Comparison of ENCODE assay signal across 9 cellular contexts in genomic region chr1:31765041-31765467, GRCh38. TPM values are rescaled to one million over a fixed set of nuclear protein-coding genes. Genes with fewer than 3 reads are reported as not detected.
DNase-seq lines count a peak whose midpoint lies in the region; ATAC-seq and TF ChIP-seq lines count a peak whose summit lies in the region.
"Had no signal": no experiment of that assay in that cellular context is flagged by ENCODE, and none has a peak within 500 bp of the region (broad histone marks: within the 10 kb centered on the region; RNA-seq: fewer than 3 reads in every experiment).

No MANE protein-coding gene starts in this region.

- TF ChIP-seq POLR2A in vagina (IDR thresholded peaks at IDR 0.05), result no peak

- H4K20me1 ChIP-seq in Loucy (ENCODE audit: insufficient read depth, low read length, poor library complexity, severe bottlenecking), result peaks cover 6% of the 10 kb centered on the region

- intact Hi-C loops in vagina (cut with DNase I), result loop anchor here (1.0 kb wide), 1 partner anchor 201 kb away; no protein-coding TSS in a partner anchor

- no peak overlapping the region for H3K9ac ChIP-seq in Loucy (ENCODE audit: low read depth, low read length, poor library complexity, severe bottlenecking)
- H3K9ac ChIP-seq in mesendoderm (ENCODE audit: low read length), result no peak overlapping the region

- no peak overlapping the region for H2BK15ac ChIP-seq in mesendoderm (replicated peaks; ENCODE audit: low read depth)

- peak overlapping the region; percentile 44 for H3K4me2 ChIP-seq in Loucy (ENCODE audit: low read depth, low read length, poor library complexity, severe bottlenecking)
- no peak overlapping the region for H3K4me2 ChIP-seq in mesendoderm (ENCODE audit: low read length)

- no peak for ATAC-seq in HG02610 (IDR thresholded peaks at IDR 0.05; ENCODE audit: unreplicated experiment)

- H2BK5ac ChIP-seq in mesendoderm (ENCODE audit: low read length), result no peak overlapping the region

- H3K79me1 ChIP-seq in mesendoderm (ENCODE audit: low read length), result no peaks in the 10 kb centered on the region

- TF ChIP-seq CTCF in Loucy (conservative IDR thresholded peaks at IDR 0.05; ENCODE audit: low read length) (peak; percentile 69), vagina (IDR thresholded peaks at IDR 0.05) (no peak)

- no peaks in the 10 kb centered on the region for H3K9me2 ChIP-seq in Loucy (replicated peaks; ENCODE audit: low read depth, low read length)

- no peak overlapping the region for H3K4ac ChIP-seq in mesendoderm (ENCODE audit: low read depth, low read length)

- H3K27me3 ChIP-seq in Loucy (ENCODE audit: insufficient read depth, low read length, poor library complexity, severe bottlenecking) (no peaks in the 10 kb centered on the region), mesendoderm (ENCODE audit: insufficient read depth, low read length, poor library complexity) (no peaks in the 10 kb centered on the region), vagina (no peaks in the 10 kb centered on the region)

- H3K56ac ChIP-seq in mesendoderm (ENCODE audit: low read length), result no peak overlapping the region

- no peaks in the 10 kb centered on the region for H3F3A ChIP-seq in Loucy (ENCODE audit: low read depth)

- no peaks in the 10 kb centered on the region for H3K36me3 ChIP-seq in Loucy (ENCODE audit: insufficient read depth, low read length)
- no peaks in the 10 kb centered on the region for H3K36me3 ChIP-seq in mesendoderm (ENCODE audit: control insufficient read depth, insufficient read depth, low read length)
- H3K36me3 ChIP-seq in vagina, result no peaks in the 10 kb centered on the region
- H3K36me3 ChIP-seq: pancreas had no signal

- no CpG with 5 or more reads among the region's 5 CpGs for WGBS in mesendoderm (ENCODE audit: extremely low coverage, insufficient coverage, low lambda C conversion rate)

- no peak overlapping the region for H3K27ac ChIP-seq in mesendoderm (ENCODE audit: low read depth, low read length)
- H3K27ac ChIP-seq in vagina, result no peak overlapping the region
- H3K27ac ChIP-seq: pancreas had no signal

- H3K9me3 ChIP-seq in Loucy (ENCODE audit: insufficient read depth, low read depth, low read length) (no peaks in the 10 kb centered on the region), vagina (no peaks in the 10 kb centered on the region)
- H3K9me3 ChIP-seq: pancreas had no signal

- H2AK5ac ChIP-seq in mesendoderm (ENCODE audit: low read length), result no peak overlapping the region

- DNase-seq in NCI-H1417 (lab: John Stamatoyannopoulos, UW) (peak; percentile 33 to 81 (median 59)), NCI-H1417 treated with DMSO at 0.1 percent for 48 hours (lab: John Stamatoyannopoulos, UW) (no peak), mesendoderm (peak; percentile 59), vagina (ENCODE audit: extremely low spot score in 2 of 2) (no peak), putamen (ENCODE audit: low spot score) (no peak)
- DNase-seq in activated T-cell treated with anti-CD3 and anti-CD28 coated beads, Interleukin-2, amount 50 U/mL, for 48 hours, result peak; percentile 50 to 55

- no peak overlapping the region for H3K18ac ChIP-seq in mesendoderm (ENCODE audit: low read length)

- H2BK120ac ChIP-seq in mesendoderm (ENCODE audit: low read depth, low read length), result no peak overlapping the region

- H4K5ac ChIP-seq in mesendoderm (ENCODE audit: low read length), result no peak overlapping the region

- no peak overlapping the region for H3K23ac ChIP-seq in mesendoderm (ENCODE audit: low read length)

- H3K79me2 ChIP-seq in Loucy (ENCODE audit: insufficient read depth, low read length) (no peaks in the 10 kb centered on the region), mesendoderm (ENCODE audit: control insufficient read depth, insufficient read depth, low read length) (no peaks in the 10 kb centered on the region)

- H2AFZ ChIP-seq in Loucy (ENCODE audit: low read length), result 0 out of 2 replicates have a peak overlapping the region, but pooled peaks have one; percentile 17

- no peak overlapping the region for H4K8ac ChIP-seq in mesendoderm (ENCODE audit: low read depth, low read length)

- H3K4me1 ChIP-seq in Loucy (ENCODE audit: insufficient read depth, low read length, poor library complexity, severe bottlenecking), result peaks cover 32% of the 10 kb centered on the region
- H3K4me1 ChIP-seq in mesendoderm (ENCODE audit: control insufficient read depth, low read depth, low read length), result peaks cover 12% of the 10 kb centered on the region
- H3K4me1 ChIP-seq in vagina, result peaks cover 44% of the 10 kb centered on the region

- peak overlapping the region; percentile 54 for H3K4me3 ChIP-seq in Loucy (ENCODE audit: low read length, poor library complexity, severe bottlenecking)
- no peak overlapping the region for H3K4me3 ChIP-seq in mesendoderm (ENCODE audit: low read length)
- H3K4me3 ChIP-seq in vagina, result no peak overlapping the region

RNA-seq across cellular contexts. Expression of gene ADGRB2, which starts 0.9 kb away (rescaled TPM):
- 4.9 TPM for polyA plus RNA-seq in mesendoderm (2013, experiment 1 of 2)
- polyA plus RNA-seq in mesendoderm (2013, experiment 2 of 2), result 5.2 TPM
- total RNA-seq in vagina, result 3.9 TPM

RNA-seq across cellular contexts. Expression of gene SPOCD1, which starts 50.8 kb away (rescaled TPM):
- 0.37 TPM for polyA plus RNA-seq in mesendoderm (2013, experiment 1 of 2)
- 0.35 TPM for polyA plus RNA-seq in mesendoderm (2013, experiment 2 of 2)
- 4.2 TPM for total RNA-seq in vagina

Comparison
In these comparisons a context has a peak if more than half of its experiments do, and no peak if none do; other contexts are left out.
1. DNase-seq: peak in NCI-H1417 (3 of 3), activated T-cell treated with anti-CD3 and anti-CD28 coated beads, Interleukin-2, amount 50 U/mL, for 48 hours (2 of 2) and mesendoderm (single experiment); none in NCI-H1417 treated with DMSO at 0.1 percent for 48 hours (single experiment), vagina (0 of 2) and putamen (single experiment).